ENCODE assay signal across 8 cellular contexts in the genomic region with DNA sequence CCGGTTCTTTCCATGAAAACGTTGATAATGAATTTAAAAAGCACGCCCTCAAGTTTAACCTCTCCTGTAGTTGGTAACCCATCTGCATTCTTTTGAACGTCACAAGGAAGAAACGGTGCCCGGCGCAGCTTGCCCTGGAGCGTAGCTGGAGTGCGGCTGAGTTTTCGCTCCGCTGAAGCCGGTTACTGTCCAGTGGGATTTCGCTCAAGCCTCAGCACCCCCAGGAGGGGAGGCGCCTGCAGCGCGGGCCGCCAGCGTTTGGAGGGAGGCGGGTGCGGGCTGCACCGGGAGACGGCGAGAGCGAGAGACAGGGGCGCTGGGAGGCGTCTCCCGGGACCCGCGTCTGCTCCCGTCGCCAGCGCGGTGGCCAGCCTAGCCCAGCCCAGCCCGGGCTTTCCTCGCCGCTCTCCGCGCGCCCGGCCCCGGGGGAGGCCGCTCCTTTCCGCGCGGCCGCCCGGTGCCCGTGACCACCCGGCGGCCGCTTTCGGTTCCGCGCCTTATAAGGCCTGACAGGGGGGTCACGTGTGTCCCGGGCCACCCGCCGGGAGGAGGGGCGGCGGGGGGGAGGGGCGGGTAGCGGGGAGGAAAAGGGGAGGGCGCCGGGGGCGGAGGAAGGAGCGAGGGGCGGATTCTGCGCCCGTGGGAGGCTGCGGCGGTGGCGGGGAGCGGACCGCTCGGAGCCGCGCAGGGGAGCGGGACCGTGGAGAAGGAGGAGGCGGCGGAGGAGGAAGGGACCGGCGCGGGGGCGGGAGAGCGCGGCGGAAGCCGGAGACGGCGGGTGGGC. TPM values are rescaled to one million over a fixed set of nuclear protein-coding genes. Genes with fewer than 3 reads are reported as not detected.
A peak's percentile ranks its signal among the peaks of the same experiment; 100 is the strongest.
DNase-seq lines count a peak whose midpoint lies in the region; ATAC-seq and TF ChIP-seq lines count a peak whose summit lies in the region.

No MANE protein-coding gene starts in this region.

- H3K27me3 Mint-ChIP-seq in neural crest cell (ENCODE audit: low read depth): peaks cover 21% of the 10 kb centered on the region

- H3K27ac Mint-ChIP-seq in neural crest cell (ENCODE audit: unreplicated experiment): no peak overlapping the region

- H3K4me3 ChIP-seq in HUES64 (ENCODE audit: low read length) (peak overlapping the region; percentile 88), fibroblast of villous mesenchyme (ENCODE audit: low read depth, low read length) (peak overlapping the region; percentile 90), stomach (peak overlapping the region; percentile 83 to 87 (median 86))

- peaks cover 5% of the 10 kb centered on the region; the same call in 1 of the 2 replicates for H3K9me3 ChIP-seq in HUES64 (ENCODE audit: insufficient read depth, low read depth, low read length)
- H3K9me3 ChIP-seq in stomach: peaks cover 0 to 3% (median 0%) of the 10 kb centered on the region in 4 donors

- WGBS in HUES64: under 1% methylated on average over 89 of the region's 91 CpGs
- WGBS in stomach, 5 donors: 0 to 2% (median 1%) methylated on average over 38 to 91 of the region's 91 CpGs

- TF ChIP-seq EP300 in stomach (IDR thresholded peaks at IDR 0.05): no peak

- H3K27me3 ChIP-seq in HUES64 (ENCODE audit: insufficient read depth, low read length) (peaks cover 66% of the 10 kb centered on the region), stomach (no peaks in the 10 kb centered on the region)

- no peak for TF ChIP-seq POLR2A in stomach (IDR thresholded peaks at IDR 0.05)

- DNase-seq in DMS53 (lab: John Stamatoyannopoulos, UW): peak; percentile 90
- peak; percentile 85 for DNase-seq in RPMI7951 (ENCODE audit: low read depth)
- peak; percentile 95 for DNase-seq in activated effector memory CD4-positive, alpha-beta T cell treated with anti-CD3 and anti-CD28 coated beads, Interleukin-2, amount 50 U/mL, for 16 hours
- peak; percentile 91 for DNase-seq in fibroblast of villous mesenchyme (ENCODE audit: low read depth)
- DNase-seq in neural crest cell (ENCODE audit: low read depth, low spot score): peak; percentile 80
- DNase-seq in stomach: peak; percentile 91

- H3K27ac ChIP-seq in HUES64 (ENCODE audit: low read depth, low read length) (peak overlapping the region; percentile 60; the same call in 1 of the 2 replicates), stomach (peak overlapping the region; percentile 94 to 97 (median 96))

- peak overlapping the region; percentile 69 for H3K9ac ChIP-seq in HUES64 (ENCODE audit: low read depth, low read length)

- H3K4me1 Mint-ChIP-seq in neural crest cell: peaks cover 27% of the 10 kb centered on the region

- H3K4me1 ChIP-seq in HUES64 (ENCODE audit: insufficient read depth, low read length) (peaks cover 8% of the 10 kb centered on the region; the same call in 1 of the 2 replicates), stomach (peaks cover 16 to 24% (median 21%) of the 10 kb centered on the region in 4 donors)

- H3K36me3 Mint-ChIP-seq in neural crest cell (ENCODE audit: low read depth): peaks cover 3% of the 10 kb centered on the region

- no peak for TF ChIP-seq CTCF in fibroblast of villous mesenchyme (IDR thresholded peaks at IDR 0.05; ENCODE audit: insufficient read depth, low read depth, low read length)
- peak; percentile 18 for TF ChIP-seq CTCF in neural crest cell (conservative IDR thresholded peaks at IDR 0.05)
- no peak for TF ChIP-seq CTCF in stomach (IDR thresholded peaks at IDR 0.05)

- intact Hi-C loops in stomach (cut with DNase I; ENCODE audit: low total_unique reads): no loop called here

- ATAC-seq in GM21515 (IDR thresholded peaks at IDR 0.05; ENCODE audit: unreplicated experiment): peak; percentile 68

- H3K36me3 ChIP-seq in HUES64 (ENCODE audit: insufficient read depth, low read length) (no peaks in the 10 kb centered on the region), stomach (no peaks in the 10 kb centered on the region)

- H3K4me3 Mint-ChIP-seq in neural crest cell: peak overlapping the region; percentile 90

- H3K9me3 Mint-ChIP-seq in neural crest cell: peaks cover 3% of the 10 kb centered on the region

RNA-seq across cellular contexts. Expression of a gene that starts 8.3 kb away (rescaled TPM):
- 1.5 TPM for polyA plus RNA-seq in HUES64 (2013, experiment 1 of 2)
- polyA plus RNA-seq in HUES64 (2013, experiment 2 of 2): 2.0 TPM
- total RNA-seq in RPMI7951 (2014; rRNA removed; shearing (Covaris generic)): 3.6 and 4.4 TPM in 2 replicates
- total RNA-seq in fibroblast of villous mesenchyme (16.0 and 16.4 TPM in 2 replicates), neural crest cell (10.0 and 12.4 TPM in 2 replicates), stomach (10 to 100 TPM in 4 of 5 donors, 1 to 10 TPM in 1; 8.1 to 41.5 (median 21.6) TPM)
- polyA plus RNA-seq in stomach: 1 to 10 TPM in 1 of 3 donors, under 1 TPM in 2; 0.61 to 2.0 (median 0.62) TPM

Comparison
In these comparisons a context has a peak if more than half of its experiments do, and no peak if none do; other contexts are left out.
1. Peak in every context shown above with its lines: DNase-seq, ATAC-seq, H3K4me3 ChIP-seq and H3K27ac ChIP-seq.